In genomic region chr1:209086486-209087192, GRCh38 we compare ENCODE assay signal across 11 cellular contexts.
DNase-seq lines count a peak whose midpoint lies in the region; ATAC-seq and TF ChIP-seq lines count a peak whose summit lies in the region.
"Had no signal": no experiment of that assay in that cellular context is flagged by ENCODE, and none has a peak within 500 bp of the region (broad histone marks: within the 10 kb centered on the region; RNA-seq: fewer than 3 reads in every experiment).

No MANE protein-coding gene starts in this region.

- H3K9me2 ChIP-seq in Karpas-422 (replicated peaks; ENCODE audit: insufficient read depth, low read length) = no peaks in the 10 kb centered on the region

- no peaks in the 10 kb centered on the region for H3K36me3 ChIP-seq in Karpas-422 (ENCODE audit: insufficient read depth, low read length)

- H3K79me2 ChIP-seq in Karpas-422 (ENCODE audit: low read length) = no peaks in the 10 kb centered on the region

- no peaks in the 10 kb centered on the region for H3K9me3 ChIP-seq in Karpas-422 (ENCODE audit: low read length)

- no peak for TF ChIP-seq CTCF in GM10266 (IDR thresholded peaks at IDR 0.05; ENCODE audit: control insufficient read depth, insufficient read depth, low read depth, missing control alignments)

- ATAC-seq in GM19397 (IDR thresholded peaks at IDR 0.05; ENCODE audit: unreplicated experiment) = peak; percentile 94
- ATAC-seq in HG02884 (IDR thresholded peaks at IDR 0.05; ENCODE audit: unreplicated experiment) = peak; percentile 95

- H3K27me3 ChIP-seq in Karpas-422 (ENCODE audit: low read length) = no peaks in the 10 kb centered on the region

- H2AFZ ChIP-seq in Karpas-422 (ENCODE audit: low read length) = no peak overlapping the region

- no peaks in the 10 kb centered on the region for H4K20me1 ChIP-seq in Karpas-422 (ENCODE audit: insufficient read depth, low read depth, low read length)

- H3K4me2 ChIP-seq in Karpas-422 (ENCODE audit: low read depth, low read length, poor library complexity, severe bottlenecking) = peak overlapping the region; percentile 17

- no peak overlapping the region for H3K27ac ChIP-seq in Karpas-422 (ENCODE audit: low read length)

- H3K9ac ChIP-seq in Karpas-422 (ENCODE audit: low read length) = no peak overlapping the region

- DNase-seq in GM10266 (ENCODE audit: extremely low spot score) (peak; percentile 25), Karpas-422 (peak; percentile 63), NCI-H2227 (lab: John Stamatoyannopoulos, UW; ENCODE audit: unreplicated experiment) (no peak), AG08396 (ENCODE audit: low spot score) (no peak), NCI-H1417 (lab: John Stamatoyannopoulos, UW) (no peak), HuH-7.5 (ENCODE audit: low spot score) (no peak)
- DNase-seq: activated effector memory CD4-positive, alpha-beta T cell treated with Interleukin-2 at 50 U/mL for 16 hours; glutamatergic neuron; stimulated activated CD4-positive, alpha-beta T cell treated with anti-CD3 and anti-CD28 coated beads, Interleukin-12 subunit alpha, Interleukin-12 subunit beta, amount 100 ng/mL, for 4 hours had no signal

- no peak overlapping the region for H3K4me3 ChIP-seq in Karpas-422 (ENCODE audit: low read length)

- peaks cover 14% of the 10 kb centered on the region for H3K4me1 ChIP-seq in Karpas-422 (ENCODE audit: low read length)

Comparison
In these comparisons a context has a peak if more than half of its experiments do, and no peak if none do; other contexts are left out.
1. DNase-seq: peak in GM10266 (single experiment) and Karpas-422 (single experiment); none in NCI-H2227 (single experiment), AG08396 (single experiment), NCI-H1417 (0 of 3) and HuH-7.5 (single experiment).